26 cellular contexts compared by ENCODE assay signal in genomic region chr2:23349508-23349907, GRCh38.
"Had no signal": no experiment of that assay in that cellular context is flagged by ENCODE, and none has a peak within 500 bp of the region (broad histone marks: within the 10 kb centered on the region; RNA-seq: fewer than 3 reads in every experiment).

No MANE protein-coding gene starts in this region.

- H3K36me3 ChIP-seq: stomach, suprapubic skin, thoracic aorta, thyroid gland, tibial artery, tibial nerve, transverse colon, upper lobe of left lung, upper lobe of right lung, uterus, vagina had no signal

- ATAC-seq: stimulated activated effector memory CD8-positive, alpha-beta T cell treated with anti-CD3 and anti-CD28 coated beads, Interleukin-12 subunit alpha, Interleukin-12 subunit beta, amount 100 ng/mL, for 72 hours; stimulated activated memory B cell treated with anti-CD40 and anti-IgM and Interleukin-4, amounts not matched to agents 10 μg/mL and 1 μg/mL and 100 μg/mL, for 72 hours; stimulated activated naive B cell treated with anti-CD40 and anti-IgM and Interleukin-4, amounts not matched to agents 10 μg/mL and 1 μg/mL and 100 μg/mL, for 72 hours; stimulated activated naive CD8-positive, alpha-beta T cell treated with anti-CD3 and anti-CD28 coated beads, Interleukin-15, amount 100 ng/mL, for 72 hours; stimulated activated naive CD8-positive, alpha-beta T cell treated with anti-CD3 and anti-CD28 coated beads, Interleukin-15, Interleukin-2, amounts not matched to agents 100 U/mL and 50 U/mL, for 24 hours; upper lobe of right lung had no signal

- H3K4me1 ChIP-seq: upper lobe of right lung, uterus had no signal

- H3K27me3 ChIP-seq: testis, thyroid gland, tibial artery, tibial nerve, transverse colon, upper lobe of left lung, uterus, vagina had no signal

- H3K4me3 ChIP-seq: stomach, suprapubic skin, testis, thoracic aorta, thyroid gland, tibial artery, tibial nerve, transverse colon, upper lobe of left lung, upper lobe of right lung, uterus, vagina had no signal

- DNase-seq: stimulated activated CD4-positive, alpha-beta T cell treated with anti-CD3 and anti-CD28 coated beads, Interleukin-2, amount 100 ng/mL, for 48 hours; stimulated activated CD4-positive, alpha-beta T cell treated with anti-CD3 and anti-CD28 coated beads, Interleukin-4, amount 100 ng/mL, for 1 hour; stimulated activated CD4-positive, alpha-beta T cell treated with anti-CD3 and anti-CD28 coated beads, Interleukin-4, amount 100 ng/mL, for 24 hours; stimulated activated CD4-positive, alpha-beta T cell treated with anti-CD3 and anti-CD28 coated beads, Interleukin-4, amount 100 ng/mL, for 4 hours; stimulated activated CD8-positive, alpha-beta memory T cell treated with anti-CD3 and anti-CD28 coated beads, Interleukin-4, amount 100 ng/mL, for 48 hours; stimulated activated naive B cell treated with anti-CD40 and anti-IgM and Interleukin-4, amounts not matched to agents 10 μg/mL and 1 μg/mL and 100 μg/mL, for 72 hours; stimulated activated naive CD4-positive, alpha-beta T cell; stimulated activated naive CD4-positive, alpha-beta T cell treated with Interleukin-2 at 50 U/mL for 16 hours; stimulated activated naive CD8-positive, alpha-beta T cell treated with anti-CD3 and anti-CD28 coated beads, Interleukin-15, amount 100 ng/mL, for 72 hours; stimulated activated naive CD8-positive, alpha-beta T cell treated with anti-CD3 and anti-CD28 coated beads, Interleukin-15, Interleukin-2, amounts not matched to agents 100 U/mL and 50 U/mL, for 24 hours; stomach; substantia nigra; testis; thyroid gland; tibial artery; transverse colon; trophoblast cell; upper lobe of left lung; upper lobe of right lung; uterus had no signal

- H3K9me3 ChIP-seq: stomach, suprapubic skin, testis, thoracic aorta, thyroid gland, tibial artery, tibial nerve, transverse colon, upper lobe of left lung, upper lobe of right lung, uterus, vagina had no signal

- H3K27ac ChIP-seq: stomach, suprapubic skin, testis, thoracic aorta, thyroid gland, tibial artery, transverse colon, upper lobe of left lung, upper lobe of right lung, uterus, vagina had no signal
